ENCODE assay signal across 12 cellular contexts in genomic region chr1:161864577-161864976, GRCh38.
DNase-seq lines count a peak whose midpoint lies in the region; ATAC-seq and TF ChIP-seq lines count a peak whose summit lies in the region.
"Had no signal": no experiment of that assay in that cellular context is flagged by ENCODE, and none has a peak within 500 bp of the region (broad histone marks: within the 10 kb centered on the region; RNA-seq: fewer than 3 reads in every experiment).

No MANE protein-coding gene starts in this region.

- no peaks in the 10 kb centered on the region for H3K9me3 ChIP-seq in OCI-LY3 (ENCODE audit: insufficient read depth, low read length)
- H3K9me3 ChIP-seq: right lobe of liver had no signal

- H3K4me1 Mint-ChIP-seq in nephron = peaks cover 27% of the 10 kb centered on the region
- no peaks in the 10 kb centered on the region for H3K4me1 Mint-ChIP-seq in stimulated activated naive CD8-positive, alpha-beta T cell treated with anti-CD3 and anti-CD28 coated beads, Interleukin-15, amount 100 ng/mL, for 72 hours

- no peak overlapping the region for H3K27ac ChIP-seq in OCI-LY3 (ENCODE audit: low read length)
- H3K27ac ChIP-seq: right lobe of liver, SK-N-MC had no signal

- H3K9me3 Mint-ChIP-seq in nephron = no peaks in the 10 kb centered on the region
- H3K9me3 Mint-ChIP-seq in stimulated activated naive CD8-positive, alpha-beta T cell treated with anti-CD3 and anti-CD28 coated beads, Interleukin-15, amount 100 ng/mL, for 72 hours = no peaks in the 10 kb centered on the region

- H3K79me2 ChIP-seq in OCI-LY3 (ENCODE audit: low read length) = no peaks in the 10 kb centered on the region

- H3K27me3 Mint-ChIP-seq in nephron (ENCODE audit: low read depth) = no peaks in the 10 kb centered on the region
- H3K27me3 Mint-ChIP-seq in stimulated activated naive CD8-positive, alpha-beta T cell treated with anti-CD3 and anti-CD28 coated beads, Interleukin-15, amount 100 ng/mL, for 72 hours = no peaks in the 10 kb centered on the region

- TF ChIP-seq CTCF in OCI-LY3 (IDR thresholded peaks at IDR 0.05; ENCODE audit: low read depth, low read length) (peak; percentile 33), epithelial cell of esophagus (IDR thresholded peaks at IDR 0.05; ENCODE audit: insufficient read depth, low read depth, low read length, missing control alignments) (no peak), nephron (IDR thresholded peaks at IDR 0.05; ENCODE audit: unreplicated experiment in 3 of 3) (peak; percentile 62 to 69 (median 67))

- H2AFZ ChIP-seq in OCI-LY3 (ENCODE audit: low read depth, low read length) = no peak overlapping the region

- DNase-seq in EH (ENCODE audit: low read depth) (peak; percentile 69), epithelial cell of esophagus (ENCODE audit: low read depth) (peak; percentile 4), NCI-H524 treated with DMSO at 0.1 percent for 48 hours (lab: John Stamatoyannopoulos, UW) (no peak), DMS153 treated with DMSO at 0.1 percent for 48 hours (lab: John Stamatoyannopoulos, UW; ENCODE audit: unreplicated experiment) (no peak)
- no peak for DNase-seq in stimulated activated naive CD8-positive, alpha-beta T cell treated with anti-CD3 and anti-CD28 coated beads, Interleukin-15, amount 100 ng/mL, for 72 hours
- DNase-seq: H7, KG1, right lobe of liver had no signal

- H3K27ac Mint-ChIP-seq in nephron = peak overlapping the region; percentile 53 to 89 (median 86)
- H3K27ac Mint-ChIP-seq in stimulated activated naive CD8-positive, alpha-beta T cell treated with anti-CD3 and anti-CD28 coated beads, Interleukin-15, amount 100 ng/mL, for 72 hours = no peak overlapping the region

- no peak for ATAC-seq in stimulated activated naive CD8-positive, alpha-beta T cell treated with anti-CD3 and anti-CD28 coated beads, Interleukin-15, amount 100 ng/mL, for 72 hours
- ATAC-seq in HG03439 (IDR thresholded peaks at IDR 0.05; ENCODE audit: unreplicated experiment) = no peak

- H3K4me3 ChIP-seq in OCI-LY3 (ENCODE audit: low read length) (no peak overlapping the region), epithelial cell of esophagus (ENCODE audit: low read length) (no peak overlapping the region)
- H3K4me3 ChIP-seq: right lobe of liver, SK-N-MC had no signal

- H4K20me1 ChIP-seq in OCI-LY3 (ENCODE audit: insufficient read depth, low read length) = no peaks in the 10 kb centered on the region

- no peak overlapping the region for H3K9ac ChIP-seq in OCI-LY3 (ENCODE audit: low read length)

- H3K36me3 ChIP-seq in OCI-LY3 (replicated peaks; ENCODE audit: low read depth, low read length) = peaks cover 2% of the 10 kb centered on the region

- peaks cover 11% of the 10 kb centered on the region for H3K36me3 Mint-ChIP-seq in nephron (ENCODE audit: low read depth)

- no peaks in the 10 kb centered on the region for H3K27me3 ChIP-seq in OCI-LY3 (ENCODE audit: low read depth, low read length)
- H3K27me3 ChIP-seq: right lobe of liver had no signal

- H3K4me1 ChIP-seq in OCI-LY3 (ENCODE audit: low read length) = peaks cover 8% of the 10 kb centered on the region

- no peak overlapping the region for H3K4me3 Mint-ChIP-seq in nephron
- H3K4me3 Mint-ChIP-seq in stimulated activated naive CD8-positive, alpha-beta T cell treated with anti-CD3 and anti-CD28 coated beads, Interleukin-15, amount 100 ng/mL, for 72 hours = no peak overlapping the region

- H3K4me2 ChIP-seq in OCI-LY3 (ENCODE audit: low read length) = no peak overlapping the region

Comparison
In these comparisons a context has a peak if more than half of its experiments do, and no peak if none do; other contexts are left out.
1. DNase-seq: peak in EH (single experiment) and epithelial cell of esophagus (single experiment); none in stimulated activated naive CD8-positive, alpha-beta T cell treated with anti-CD3 and anti-CD28 coated beads, Interleukin-15, amount 100 ng/mL, for 72 hours (0 of 2), NCI-H524 treated with DMSO at 0.1 percent for 48 hours (single experiment) and DMS153 treated with DMSO at 0.1 percent for 48 hours (single experiment).
2. H3K27ac Mint-ChIP-seq: peak in nephron (3 of 3); none in stimulated activated naive CD8-positive, alpha-beta T cell treated with anti-CD3 and anti-CD28 coated beads, Interleukin-15, amount 100 ng/mL, for 72 hours (0 of 2).